ENCODE assay signal across 23 cellular contexts in the genomic region with DNA sequence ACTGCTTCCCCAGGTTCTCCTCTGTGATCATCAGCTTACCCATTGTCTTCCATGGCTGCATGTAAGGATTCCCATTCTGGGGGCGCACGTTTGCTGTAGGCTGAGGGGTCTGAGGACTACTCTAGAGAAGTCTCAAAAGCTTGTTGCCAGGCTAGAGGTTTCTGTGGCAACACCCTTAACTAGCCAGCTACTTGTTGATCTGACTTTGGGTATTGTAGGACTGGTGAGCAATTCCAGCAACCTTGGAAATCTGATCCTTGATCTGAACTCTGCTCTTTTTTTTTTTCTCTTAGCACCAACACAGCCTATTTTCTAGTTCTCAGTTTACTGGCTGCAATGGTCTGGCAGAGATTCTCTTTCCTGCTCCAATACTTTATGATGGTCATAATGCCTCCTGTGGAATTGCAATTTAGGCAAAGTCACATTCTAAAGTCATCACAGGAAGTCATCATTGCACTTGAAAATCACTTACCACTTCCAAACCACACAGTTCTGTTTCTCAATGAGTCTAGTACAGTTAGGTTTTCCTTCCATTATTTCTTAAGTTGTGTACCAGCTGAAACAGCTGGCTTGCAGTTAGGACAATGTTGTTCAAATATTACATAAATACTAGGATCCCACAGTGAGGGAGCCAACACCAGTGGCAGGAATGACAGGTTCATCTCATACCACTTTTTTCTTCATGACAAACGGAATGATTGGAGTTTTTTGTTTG.
DNase-seq lines count a peak whose midpoint lies in the region; ATAC-seq and TF ChIP-seq lines count a peak whose summit lies in the region.
"Had no signal": no experiment of that assay in that cellular context is flagged by ENCODE, and none has a peak within 500 bp of the region (broad histone marks: within the 10 kb centered on the region; RNA-seq: fewer than 3 reads in every experiment).

No MANE protein-coding gene starts in this region.

- H3K18ac ChIP-seq in neuronal stem cell (ENCODE audit: low read length): no peak overlapping the region

- no peak for TF ChIP-seq CTCF in CD8-positive, alpha-beta T cell (IDR thresholded peaks at IDR 0.05)
- TF ChIP-seq CTCF in HEK293 (tag by site-specific recombination; IDR thresholded peaks at IDR 0.05): no peak
- no peak for TF ChIP-seq CTCF in foreskin fibroblast (IDR thresholded peaks at IDR 0.05; ENCODE audit: low read depth, low read length)
- no peak for TF ChIP-seq CTCF in body of pancreas (IDR thresholded peaks at IDR 0.05)

- POLR2A ChIA-PET in CD8-positive, alpha-beta T cell (lab: Charles Lee): interaction anchor here (0.6 kb wide), 1 partner anchor 131 kb away, joined by 3 read pairs; no protein-coding TSS in a partner anchor
- POLR2A ChIA-PET in HEK293 (lab: Yijun Ruan, JAX): no interaction called here
- POLR2A ChIA-PET in activated CD4-positive, alpha-beta memory T cell treated with anti-CD3 and anti-CD28 coated beads, Interleukin-2, amount 10 ng/mL, durations not matched to agents 7 days and 5 days (lab: Charles Lee): no interaction called here
- POLR2A ChIA-PET in activated CD4-positive, alpha-beta memory T cell treated with anti-CD3 and anti-CD28 coated beads for 36 hours (lab: Charles Lee): interaction anchor here (0.6 kb wide), 1 partner anchor 309 kb away, joined by 3 read pairs; no protein-coding TSS in a partner anchor

- no peaks in the 10 kb centered on the region for H3K9me3 Mint-ChIP-seq in CD8-positive, alpha-beta T cell
- no peaks in the 10 kb centered on the region for H3K9me3 Mint-ChIP-seq in activated CD4-positive, alpha-beta memory T cell treated with anti-CD3 and anti-CD28 coated beads, Interleukin-2, amount 10 ng/mL, durations not matched to agents 7 days and 5 days
- peaks cover 5% of the 10 kb centered on the region for H3K9me3 Mint-ChIP-seq in activated CD4-positive, alpha-beta memory T cell treated with anti-CD3 and anti-CD28 coated beads for 36 hours

- no peak overlapping the region for H2BK5ac ChIP-seq in neuronal stem cell (ENCODE audit: low read length)

- H4K91ac ChIP-seq in neuronal stem cell (ENCODE audit: low read depth, low read length, poor library complexity): no peak overlapping the region

- no peak overlapping the region for H3K14ac ChIP-seq in neuronal stem cell (ENCODE audit: low read length)

- no peak overlapping the region for H2AK5ac ChIP-seq in neuronal stem cell (ENCODE audit: low read depth, low read length)

- no peak overlapping the region for H3K4me2 ChIP-seq in neuronal stem cell (ENCODE audit: insufficient read depth, low read length, poor library complexity, severe bottlenecking)

- no peaks in the 10 kb centered on the region for H3K36me3 ChIP-seq in CD8-positive, alpha-beta T cell (ENCODE audit: insufficient read depth, low read length)
- H3K36me3 ChIP-seq in HEK293 (ENCODE audit: control insufficient read depth in 2 of 2, insufficient read depth in 1 of 2, low read length in 2 of 2): no peaks in the 10 kb centered on the region
- peaks cover 0 to 9% of the 10 kb centered on the region in 2 donors for H3K36me3 ChIP-seq in neuronal stem cell (replicated peaks in 1 of 2; ENCODE audit: control insufficient read depth in 2 of 2, insufficient read depth in 2 of 2, low read length in 2 of 2)
- H3K36me3 ChIP-seq in body of pancreas (replicated peaks in 1 of 2; ENCODE audit: insufficient read depth in 1 of 2, low read depth in 2 of 2): no peaks in the 10 kb centered on the region

- H3K79me1 ChIP-seq in neuronal stem cell (ENCODE audit: low read depth, low read length): no peaks in the 10 kb centered on the region

- H3K4me1 Mint-ChIP-seq in CD8-positive, alpha-beta T cell (ENCODE audit: low read depth): peaks cover 30% of the 10 kb centered on the region
- H3K4me1 Mint-ChIP-seq in activated CD4-positive, alpha-beta memory T cell treated with anti-CD3 and anti-CD28 coated beads, Interleukin-2, amount 10 ng/mL, durations not matched to agents 7 days and 5 days: peaks cover 24% of the 10 kb centered on the region
- H3K4me1 Mint-ChIP-seq in activated CD4-positive, alpha-beta memory T cell treated with anti-CD3 and anti-CD28 coated beads for 36 hours (ENCODE audit: low read depth): peaks cover 30% of the 10 kb centered on the region

- no peaks in the 10 kb centered on the region for H3K27me3 Mint-ChIP-seq in CD8-positive, alpha-beta T cell (ENCODE audit: low read depth)
- no peaks in the 10 kb centered on the region for H3K27me3 Mint-ChIP-seq in activated CD4-positive, alpha-beta memory T cell treated with anti-CD3 and anti-CD28 coated beads, Interleukin-2, amount 10 ng/mL, durations not matched to agents 7 days and 5 days
- no peaks in the 10 kb centered on the region for H3K27me3 Mint-ChIP-seq in activated CD4-positive, alpha-beta memory T cell treated with anti-CD3 and anti-CD28 coated beads for 36 hours
- H3K27me3 Mint-ChIP-seq: B cell; CD4-positive, CD25-positive, alpha-beta regulatory T cell had no signal

- H3K4ac ChIP-seq in neuronal stem cell (ENCODE audit: low read length): no peak overlapping the region

- intact Hi-C loops in CD8-positive, alpha-beta T cell (cut with DNase I, micrococcal nuclease): no loop called here
- intact Hi-C loops in body of pancreas (cut with DNase I): no loop called here
- intact Hi-C loops in activated CD4-positive, alpha-beta memory T cell treated with anti-CD3 and anti-CD28 coated beads for 36 hours (cut with micrococcal nuclease): no loop called here

- peaks cover 17% of the 10 kb centered on the region for H3K4me1 ChIP-seq in CD8-positive, alpha-beta T cell (ENCODE audit: insufficient read depth, low read length)
- H3K4me1 ChIP-seq in HEK293 (ENCODE audit: control insufficient read depth, insufficient read depth, low read length): no peaks in the 10 kb centered on the region
- no peaks in the 10 kb centered on the region for H3K4me1 ChIP-seq in neuronal stem cell (ENCODE audit: control insufficient read depth in 2 of 2, insufficient read depth in 1 of 2, low read depth in 1 of 2, low read length in 2 of 2)
- H3K4me1 ChIP-seq in body of pancreas: peaks cover under 1% of the 10 kb centered on the region
- H3K4me1 ChIP-seq: SJCRH30 had no signal

- no peak for DNase-seq in CD8-positive, alpha-beta T cell
- DNase-seq in foreskin fibroblast: peak; percentile 26 to 45
- no peak for DNase-seq in neuronal stem cell (ENCODE audit: low spot score)
- no peak for DNase-seq in activated CD4-positive, alpha-beta memory T cell treated with anti-CD3 and anti-CD28 coated beads, Interleukin-2, amount 10 ng/mL, durations not matched to agents 7 days and 5 days
- no peak for DNase-seq in body of pancreas
- DNase-seq in activated CD4-positive, alpha-beta memory T cell treated with anti-CD3 and anti-CD28 coated beads for 36 hours: no peak
- DNase-seq: ACHN; CD4-positive, CD25-positive, alpha-beta regulatory T cell; DMS53; EL; GOT3; KG1; NCI-H1417; NCI-H187 treated with DMSO at 0.1 percent for 48 hours; NCI-H345; NCI-H526; SJCRH30 had no signal

- H3K27ac Mint-ChIP-seq in CD8-positive, alpha-beta T cell: peak overlapping the region; percentile 46
- H3K27ac Mint-ChIP-seq in activated CD4-positive, alpha-beta memory T cell treated with anti-CD3 and anti-CD28 coated beads, Interleukin-2, amount 10 ng/mL, durations not matched to agents 7 days and 5 days: no peak overlapping the region
- no peak overlapping the region for H3K27ac Mint-ChIP-seq in activated CD4-positive, alpha-beta memory T cell treated with anti-CD3 and anti-CD28 coated beads for 36 hours
- H3K27ac Mint-ChIP-seq: B cell; CD4-positive, CD25-positive, alpha-beta regulatory T cell had no signal

- no peak overlapping the region for H2BK120ac ChIP-seq in neuronal stem cell (ENCODE audit: low read depth, low read length)

- H3K27me3 ChIP-seq in CD8-positive, alpha-beta T cell (ENCODE audit: insufficient read depth, low read length): no peaks in the 10 kb centered on the region
- H3K27me3 ChIP-seq in neuronal stem cell (ENCODE audit: control insufficient read depth in 3 of 3, insufficient read depth in 3 of 3, low read depth in 1 of 3, low read length in 3 of 3): no peaks in the 10 kb centered on the region
- no peaks in the 10 kb centered on the region for H3K27me3 ChIP-seq in body of pancreas
- H3K27me3 ChIP-seq: SJCRH30 had no signal

- no peak overlapping the region for H2BK15ac ChIP-seq in neuronal stem cell (ENCODE audit: low read length)

- no peak overlapping the region for H3K4me3 ChIP-seq in CD8-positive, alpha-beta T cell (ENCODE audit: low read depth, low read length)
- H3K4me3 ChIP-seq in HEK293 (ENCODE audit: low read depth, low read length): no peak overlapping the region
- H3K4me3 ChIP-seq in foreskin fibroblast (ENCODE audit: low read depth in 1 of 2, low read length in 2 of 2): no peak overlapping the region
- no peak overlapping the region for H3K4me3 ChIP-seq in neuronal stem cell (ENCODE audit: low read length in 2 of 2)
- H3K4me3 ChIP-seq in body of pancreas: no peak overlapping the region
- H3K4me3 ChIP-seq: GM12878, SJCRH30 had no signal

- CTCF ChIA-PET in CD8-positive, alpha-beta T cell (lab: Charles Lee): interaction anchor here (0.8 kb wide), 1 partner anchor 328 kb away, joined by 3 read pairs; no protein-coding TSS in a partner anchor
- CTCF ChIA-PET in HEK293 (lab: Yijun Ruan, JAX): interaction anchor here (0.6 to 1.2 kb wide), 4 partner anchors 8 to 692 kb away, joined by 3 to 10 read pairs (median 6); a partner anchor contains a TSS
- CTCF ChIA-PET in activated CD4-positive, alpha-beta memory T cell treated with anti-CD3 and anti-CD28 coated beads, Interleukin-2, amount 10 ng/mL, durations not matched to agents 7 days and 5 days (lab: Charles Lee): no interaction called here
- CTCF ChIA-PET in activated CD4-positive, alpha-beta memory T cell treated with anti-CD3 and anti-CD28 coated beads for 36 hours (lab: Charles Lee): no interaction called here

- H3K23ac ChIP-seq in neuronal stem cell (ENCODE audit: low read depth, low read length, poor library complexity): peak overlapping the region; percentile 49

- H3K36me3 Mint-ChIP-seq in CD8-positive, alpha-beta T cell: peaks cover 6% of the 10 kb centered on the region
- H3K36me3 Mint-ChIP-seq in activated CD4-positive, alpha-beta memory T cell treated with anti-CD3 and anti-CD28 coated beads, Interleukin-2, amount 10 ng/mL, durations not matched to agents 7 days and 5 days (ENCODE audit: low read depth): peaks cover 2% of the 10 kb centered on the region
- peaks cover 6% of the 10 kb centered on the region for H3K36me3 Mint-ChIP-seq in activated CD4-positive, alpha-beta memory T cell treated with anti-CD3 and anti-CD28 coated beads for 36 hours

- no peak overlapping the region for H4K8ac ChIP-seq in neuronal stem cell (ENCODE audit: low read depth, low read length)

- no peak overlapping the region for H3K4me3 Mint-ChIP-seq in CD8-positive, alpha-beta T cell
- no peak overlapping the region for H3K4me3 Mint-ChIP-seq in activated CD4-positive, alpha-beta memory T cell treated with anti-CD3 and anti-CD28 coated beads, Interleukin-2, amount 10 ng/mL, durations not matched to agents 7 days and 5 days
- no peak overlapping the region for H3K4me3 Mint-ChIP-seq in activated CD4-positive, alpha-beta memory T cell treated with anti-CD3 and anti-CD28 coated beads for 36 hours
- H3K4me3 Mint-ChIP-seq: B cell; CD4-positive, CD25-positive, alpha-beta regulatory T cell had no signal

- no peak overlapping the region for H2BK12ac ChIP-seq in neuronal stem cell (ENCODE audit: low read length)

- no CpG with 5 or more reads among the region's 3 CpGs for WGBS in neuronal stem cell (ENCODE audit: extremely low coverage in 2 of 2, insufficient read length in 2 of 2, insufficient replicate concordance in 1 of 2), 2 donors
- 92% methylated on average over 3 of the region's 3 CpGs for WGBS in body of pancreas, 2 donors

- no peak overlapping the region for H2AFZ ChIP-seq in neuronal stem cell (ENCODE audit: low read length)

- no peak for TF ChIP-seq POLR2A in body of pancreas (IDR thresholded peaks at IDR 0.05)

- H3K27ac ChIP-seq in CD8-positive, alpha-beta T cell (ENCODE audit: low read depth, low read length): no peak overlapping the region
- H3K27ac ChIP-seq in HEK293 (ENCODE audit: extremely low read depth, low read depth, low read length): no peak overlapping the region
- H3K27ac ChIP-seq in neuronal stem cell (replicated peaks; ENCODE audit: low read length): no peak overlapping the region
- no peak overlapping the region for H3K27ac ChIP-seq in body of pancreas
- H3K27ac ChIP-seq: SJCRH30 had no signal

- no peak for ATAC-seq in CD8-positive, alpha-beta T cell
- ATAC-seq in body of pancreas: no peak
- no peak for ATAC-seq in HG03280 (IDR thresholded peaks at IDR 0.05; ENCODE audit: unreplicated experiment)
- ATAC-seq: GM12878, HCT116, Panc1 had no signal

- no peak overlapping the region for H3K9ac ChIP-seq in neuronal stem cell (ENCODE audit: low read depth, low read length, poor library complexity)

- H3K9me3 ChIP-seq in CD8-positive, alpha-beta T cell (ENCODE audit: low read length): no peaks in the 10 kb centered on the region
- no peaks in the 10 kb centered on the region for H3K9me3 ChIP-seq in HEK293 (ENCODE audit: control insufficient read depth, insufficient read depth, low read depth, low read length)
- no peaks in the 10 kb centered on the region for H3K9me3 ChIP-seq in neuronal stem cell (replicated peaks in 1 of 2; ENCODE audit: control insufficient read depth in 2 of 2, insufficient read depth in 1 of 2, low read depth in 1 of 2, low read length in 2 of 2)
- no peaks in the 10 kb centered on the region for H3K9me3 ChIP-seq in body of pancreas
- H3K9me3 ChIP-seq: SJCRH30 had no signal

Comparison
In these comparisons a context has a peak if more than half of its experiments do, and no peak if none do; other contexts are left out.
1. POLR2A ChIA-PET loops: an anchor here in CD8-positive, alpha-beta T cell (0.6 kb wide) and activated CD4-positive, alpha-beta memory T cell treated with anti-CD3 and anti-CD28 coated beads for 36 hours (0.6 kb wide); none called in HEK293 and activated CD4-positive, alpha-beta memory T cell treated with anti-CD3 and anti-CD28 coated beads, Interleukin-2, amount 10 ng/mL, durations not matched to agents 7 days and 5 days.
2. DNase-seq: peak in foreskin fibroblast (2 of 2); none in CD8-positive, alpha-beta T cell (0 of 7), neuronal stem cell (single experiment), activated CD4-positive, alpha-beta memory T cell treated with anti-CD3 and anti-CD28 coated beads, Interleukin-2, amount 10 ng/mL, durations not matched to agents 7 days and 5 days (single experiment), body of pancreas (0 of 4) and activated CD4-positive, alpha-beta memory T cell treated with anti-CD3 and anti-CD28 coated beads for 36 hours (single experiment).
3. CTCF ChIA-PET loops: an anchor here in CD8-positive, alpha-beta T cell (0.8 kb wide) and HEK293 (0.6 to 1.2 kb wide); none called in activated CD4-positive, alpha-beta memory T cell treated with anti-CD3 and anti-CD28 coated beads, Interleukin-2, amount 10 ng/mL, durations not matched to agents 7 days and 5 days and activated CD4-positive, alpha-beta memory T cell treated with anti-CD3 and anti-CD28 coated beads for 36 hours.